In the genomic region with DNA sequence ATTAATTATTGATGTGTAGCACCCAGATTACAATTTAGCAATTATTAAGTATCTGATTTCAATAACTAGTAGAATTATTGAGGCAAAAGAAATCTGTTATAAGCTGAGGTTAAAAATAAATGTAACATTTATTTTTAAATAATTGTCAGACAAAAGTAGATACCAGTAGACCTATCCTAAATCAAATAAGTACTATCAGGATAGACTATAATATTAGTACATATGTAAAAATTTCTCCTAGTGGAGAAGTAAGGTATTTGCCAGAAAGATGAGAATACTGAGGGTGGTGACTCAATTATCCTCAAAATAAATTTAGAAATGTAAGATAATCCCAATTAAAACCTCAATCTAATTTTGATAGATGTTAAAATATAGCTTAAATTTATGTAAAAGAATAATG, we compare ENCODE assay signal across 22 cellular contexts.
"Had no signal": no experiment of that assay in that cellular context is flagged by ENCODE, and none has a peak within 500 bp of the region (broad histone marks: within the 10 kb centered on the region; RNA-seq: fewer than 3 reads in every experiment).

No MANE protein-coding gene starts in this region.

- H3K36me3 ChIP-seq: adrenal gland, esophagus squamous epithelium, lower lobe of right lung, prostate gland, right atrium auricular region, tibial artery had no signal

- DNase-seq: activated CD4-positive, alpha-beta T cell treated with anti-CD3 and anti-CD28 coated beads for 36 hours; activated CD4-positive, alpha-beta T cell treated with anti-CD3 and anti-CD28 coated beads, Interleukin-2, amount 50 U/mL, for 48 hours; activated gamma-delta T cell treated with Interleukin-2 at 50 U/mL for 16 hours; activated T-cell treated with anti-CD3 and anti-CD28 coated beads for 4 hours; adrenal gland; cerebellar nuclear complex; effector CD4-positive, alpha-beta T cell; esophagus squamous epithelium; hippocampal formation; islet precursor cell; left colon; lower lobe of right lung; stimulated activated CD4-positive, alpha-beta T cell treated with anti-CD3 and anti-CD28 coated beads, Interleukin-2, amount 100 ng/mL, for 24 hours; stimulated activated naive CD4-positive, alpha-beta T cell treated with Interleukin-2 at 50 U/mL for 16 hours; tibial artery had no signal

- H3K4me1 ChIP-seq: adrenal gland, esophagus squamous epithelium, lower lobe of right lung, prostate gland, right atrium auricular region, tibial artery had no signal

- H3K27ac ChIP-seq: adrenal gland, esophagus squamous epithelium, lower lobe of right lung, prostate gland, right atrium auricular region, tibial artery had no signal

- H3K9me3 Mint-ChIP-seq: activated T-helper 1 cell treated with anti-CD3 and anti-CD28 coated beads, Interleukin-12 subunit alpha, Interleukin-12 subunit beta, Interleukin-2, Interleukin-4 antibody, amounts not matched to agents 30 ng/mL and 10 ng/mL and 1 ng/mL, durations not matched to agents 14 hours and 24 hours and 36 hours; nephron; T-helper 2 cell treated with Interferon-gamma antibody and Interleukin-4, amounts not matched to agents 5 μg/mL and 100 μg/mL, for 36 hours; WTC11 had no signal

- H3K36me3 Mint-ChIP-seq: activated naive CD4-positive, alpha-beta T cell treated with anti-CD3 and anti-CD28 coated beads, Interleukin-2, amount 50 U/mL, for 72 hours; WTC11 had no signal

- H3K27ac Mint-ChIP-seq: activated CD4-positive, alpha-beta T cell treated with anti-CD3 and anti-CD28 coated beads for 36 hours; activated naive CD4-positive, alpha-beta T cell treated with anti-CD3 and anti-CD28 coated beads, Interleukin-2, amount 50 U/mL, for 72 hours; activated T-helper 1 cell treated with anti-CD3 and anti-CD28 coated beads, Interleukin-12 subunit alpha, Interleukin-12 subunit beta, Interleukin-2, Interleukin-4 antibody, amounts not matched to agents 30 ng/mL and 10 ng/mL and 1 ng/mL, durations not matched to agents 14 hours and 24 hours and 36 hours; nephron; T-helper 2 cell treated with Interferon-gamma antibody and Interleukin-4, amounts not matched to agents 5 μg/mL and 100 μg/mL, for 36 hours; WTC11 had no signal

- H3K27me3 Mint-ChIP-seq: activated CD4-positive, alpha-beta T cell treated with anti-CD3 and anti-CD28 coated beads for 36 hours had no signal

- H3K4me3 ChIP-seq: adrenal gland, esophagus squamous epithelium, lower lobe of right lung, prostate gland, right atrium auricular region, tibial artery had no signal

- H3K4me3 Mint-ChIP-seq: activated CD4-positive, alpha-beta T cell treated with anti-CD3 and anti-CD28 coated beads for 36 hours; activated T-helper 1 cell treated with anti-CD3 and anti-CD28 coated beads, Interleukin-12 subunit alpha, Interleukin-12 subunit beta, Interleukin-2, Interleukin-4 antibody, amounts not matched to agents 30 ng/mL and 10 ng/mL and 1 ng/mL, durations not matched to agents 14 hours and 24 hours and 36 hours; nephron; T-helper 2 cell treated with Interferon-gamma antibody and Interleukin-4, amounts not matched to agents 5 μg/mL and 100 μg/mL, for 36 hours; WTC11 had no signal

- H3K4me1 Mint-ChIP-seq: activated CD4-positive, alpha-beta T cell treated with anti-CD3 and anti-CD28 coated beads for 36 hours; nephron; WTC11 had no signal

- ATAC-seq: activated CD4-positive, alpha-beta T cell treated with anti-CD3 and anti-CD28 coated beads for 36 hours; activated naive CD4-positive, alpha-beta T cell treated with anti-CD3 and anti-CD28 coated beads, Interleukin-2, amount 50 U/mL, for 72 hours; left colon; lower lobe of right lung; WTC11 had no signal

- H3K27me3 ChIP-seq: adrenal gland, esophagus squamous epithelium, right atrium auricular region, tibial artery had no signal

- H3K9me3 ChIP-seq: adrenal gland, esophagus squamous epithelium, lower lobe of right lung, prostate gland, right atrium auricular region, tibial artery had no signal
